8 cellular contexts compared by ENCODE assay signal in the genomic region with DNA sequence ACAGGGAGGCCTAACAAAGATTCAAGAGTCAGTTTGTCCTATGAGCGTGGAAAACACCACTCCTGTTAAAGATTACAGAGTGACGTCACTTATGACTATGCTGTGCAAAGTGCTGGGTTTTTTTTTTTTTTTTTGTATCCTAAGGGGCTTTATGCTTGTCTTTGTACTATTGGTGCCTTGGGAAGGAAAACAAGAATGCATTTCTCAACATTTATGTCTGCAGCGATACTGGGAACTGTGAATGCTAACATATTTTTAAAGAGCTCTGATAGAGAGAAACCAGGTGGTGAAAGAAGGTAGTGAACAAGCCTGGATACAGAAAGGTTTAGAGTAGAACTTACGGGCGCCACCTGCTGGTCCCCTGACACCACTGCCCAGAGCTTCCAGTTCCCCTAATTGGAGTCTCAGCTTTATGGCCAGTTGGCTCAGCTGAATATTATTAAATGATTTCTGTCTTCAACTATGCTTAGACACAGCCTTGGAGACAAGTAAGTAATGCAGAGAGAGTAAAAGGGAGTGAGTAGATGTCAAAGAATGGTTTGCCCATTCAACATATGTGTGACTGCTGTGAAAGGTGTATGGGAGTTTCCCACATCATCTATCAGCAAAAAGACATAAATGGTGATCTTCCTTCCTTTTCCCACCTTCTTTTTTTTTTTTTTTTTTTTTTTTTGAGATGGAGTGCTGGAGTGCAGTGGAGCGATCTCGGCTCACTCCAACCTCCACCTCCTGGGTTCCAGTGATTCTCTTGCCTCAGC.
DNase-seq lines count a peak whose midpoint lies in the region; ATAC-seq and TF ChIP-seq lines count a peak whose summit lies in the region.

No MANE protein-coding gene starts in this region.

- peaks cover 0 to 13% (median 6%) of the 10 kb centered on the region in 11 donors for H3K9me3 Mint-ChIP-seq in naive thymus-derived CD4-positive, alpha-beta T cell
- no peaks in the 10 kb centered on the region for H3K9me3 Mint-ChIP-seq in stimulated activated effector memory CD8-positive, alpha-beta T cell treated with anti-CD3 and anti-CD28 coated beads, Interleukin-12 subunit alpha, Interleukin-12 subunit beta, amount 100 ng/mL, for 72 hours

- H2AFZ ChIP-seq in OCI-LY3 (ENCODE audit: low read depth, low read length), result peak overlapping the region; percentile 21

- peaks cover 7 to 66% (median 58%) of the 10 kb centered on the region in 7 donors for H3K4me1 Mint-ChIP-seq in naive thymus-derived CD4-positive, alpha-beta T cell
- peaks cover 6% of the 10 kb centered on the region for H3K4me1 Mint-ChIP-seq in stimulated activated effector memory CD8-positive, alpha-beta T cell treated with anti-CD3 and anti-CD28 coated beads, Interleukin-12 subunit alpha, Interleukin-12 subunit beta, amount 100 ng/mL, for 72 hours

- H3K79me2 ChIP-seq in OCI-LY3 (ENCODE audit: low read length), result no peaks in the 10 kb centered on the region

- H3K4me1 ChIP-seq in OCI-LY3 (ENCODE audit: low read length), result peaks cover 11% of the 10 kb centered on the region
- H3K4me1 ChIP-seq in naive thymus-derived CD4-positive, alpha-beta T cell (ENCODE audit: control insufficient read depth in 2 of 2, insufficient read depth in 2 of 2, low read length in 2 of 2), result peaks cover 0 to 3% of the 10 kb centered on the region in 2 donors

- intact Hi-C loops in naive thymus-derived CD4-positive, alpha-beta T cell (cut with micrococcal nuclease), result loop anchor here (1.0 to 10.0 kb wide), 8 partner anchors 83 to 1525 kb away; no protein-coding TSS in a partner anchor

- H3K4me3 ChIP-seq in OCI-LY3 (ENCODE audit: low read length), result peak overlapping the region; percentile 54
- H3K4me3 ChIP-seq in naive thymus-derived CD4-positive, alpha-beta T cell (ENCODE audit: low read length), result no peak overlapping the region

- no peak overlapping the region for H3K9ac ChIP-seq in OCI-LY3 (ENCODE audit: low read length)

- H3K9me3 ChIP-seq in OCI-LY3 (ENCODE audit: insufficient read depth, low read length), result no peaks in the 10 kb centered on the region
- H3K9me3 ChIP-seq in naive thymus-derived CD4-positive, alpha-beta T cell (ENCODE audit: control insufficient read depth in 2 of 3, low read length in 3 of 3), result peaks cover 0 to 3% (median 0%) of the 10 kb centered on the region in 3 experiments

- POLR2A ChIA-PET in naive thymus-derived CD4-positive, alpha-beta T cell (lab: Charles Lee), result interaction anchor here (0.6 to 0.7 kb wide), 4 partner anchors 68 to 754 kb away, joined by 3 to 5 read pairs (median 4); no protein-coding TSS in a partner anchor

- peaks cover 18% of the 10 kb centered on the region for H3K27me3 ChIP-seq in OCI-LY3 (ENCODE audit: low read depth, low read length)
- H3K27me3 ChIP-seq in naive thymus-derived CD4-positive, alpha-beta T cell (ENCODE audit: control insufficient read depth in 2 of 2, insufficient read depth in 2 of 2, low read length in 2 of 2), result no peaks in the 10 kb centered on the region

- H3K36me3 ChIP-seq in OCI-LY3 (replicated peaks; ENCODE audit: low read depth, low read length), result no peaks in the 10 kb centered on the region
- peaks cover 0 to 11% (median 0%) of the 10 kb centered on the region in 3 experiments for H3K36me3 ChIP-seq in naive thymus-derived CD4-positive, alpha-beta T cell (ENCODE audit: control insufficient read depth in 2 of 3, insufficient read depth in 3 of 3, low read length in 3 of 3)

- peak; percentile 99 for TF ChIP-seq CTCF in OCI-LY3 (IDR thresholded peaks at IDR 0.05; ENCODE audit: low read depth, low read length)

- peak overlapping the region; percentile 66 for H3K4me2 ChIP-seq in OCI-LY3 (ENCODE audit: low read length)

- H3K36me3 Mint-ChIP-seq in naive thymus-derived CD4-positive, alpha-beta T cell, result peaks cover 3 to 70% (median 53%) of the 10 kb centered on the region in 5 donors
- H3K36me3 Mint-ChIP-seq in stimulated activated effector memory CD8-positive, alpha-beta T cell treated with anti-CD3 and anti-CD28 coated beads, Interleukin-12 subunit alpha, Interleukin-12 subunit beta, amount 100 ng/mL, for 72 hours, result no peaks in the 10 kb centered on the region

- H3K27ac ChIP-seq in OCI-LY3 (ENCODE audit: low read length), result no peak overlapping the region
- H3K27ac ChIP-seq in epithelial cell of prostate, result no peak overlapping the region
- H3K27ac ChIP-seq in naive thymus-derived CD4-positive, alpha-beta T cell (ENCODE audit: low read depth, low read length), result no peak overlapping the region

- CTCF ChIA-PET in naive thymus-derived CD4-positive, alpha-beta T cell (lab: Charles Lee), result interaction anchor here (0.7 to 2.9 kb wide), 15 partner anchors 8 to 1454 kb away, joined by 3 to 19 read pairs (median 3); no protein-coding TSS in a partner anchor

- H4K20me1 ChIP-seq in OCI-LY3 (ENCODE audit: insufficient read depth, low read length), result no peaks in the 10 kb centered on the region

- DNase-seq in DMS 273 (lab: John Stamatoyannopoulos, UW; ENCODE audit: unreplicated experiment), result peak; percentile 86
- DNase-seq in HT-29 (ENCODE audit: low spot score), result peak; percentile 87
- DNase-seq in activated T-cell treated with anti-CD3 and anti-CD28 coated beads for 1 hour (ENCODE audit: low read depth), result peak; percentile 63
- DNase-seq in epithelial cell of prostate (ENCODE audit: low read depth, low spot score), result peak; percentile 16
- peak; percentile 44 to 75 (median 67) for DNase-seq in naive thymus-derived CD4-positive, alpha-beta T cell
- DNase-seq in stimulated activated effector memory CD8-positive, alpha-beta T cell treated with anti-CD3 and anti-CD28 coated beads, Interleukin-12 subunit alpha, Interleukin-12 subunit beta, amount 100 ng/mL, for 72 hours (ENCODE audit: low spot score in 2 of 2), result peak; percentile 53 to 80

- H3K27ac Mint-ChIP-seq in naive thymus-derived CD4-positive, alpha-beta T cell, result peak overlapping the region in 6 of 9 donors; percentile 15 to 84 (median 29)
- no peak overlapping the region for H3K27ac Mint-ChIP-seq in stimulated activated effector memory CD8-positive, alpha-beta T cell treated with anti-CD3 and anti-CD28 coated beads, Interleukin-12 subunit alpha, Interleukin-12 subunit beta, amount 100 ng/mL, for 72 hours

- H3K4me3 Mint-ChIP-seq in naive thymus-derived CD4-positive, alpha-beta T cell, result peak overlapping the region in 5 of 10 donors; percentile 6 to 46 (median 27)
- no peak overlapping the region for H3K4me3 Mint-ChIP-seq in stimulated activated effector memory CD8-positive, alpha-beta T cell treated with anti-CD3 and anti-CD28 coated beads, Interleukin-12 subunit alpha, Interleukin-12 subunit beta, amount 100 ng/mL, for 72 hours

- no peaks in the 10 kb centered on the region for H3K27me3 Mint-ChIP-seq in naive thymus-derived CD4-positive, alpha-beta T cell

- peak; percentile 98 for ATAC-seq in GM21423 (IDR thresholded peaks at IDR 0.05; ENCODE audit: unreplicated experiment)
- peak; percentile 92 for ATAC-seq in naive thymus-derived CD4-positive, alpha-beta T cell
- ATAC-seq in stimulated activated effector memory CD8-positive, alpha-beta T cell treated with anti-CD3 and anti-CD28 coated beads, Interleukin-12 subunit alpha, Interleukin-12 subunit beta, amount 100 ng/mL, for 72 hours, result peak; percentile 91

Comparison
In these comparisons a context has a peak if more than half of its experiments do, and no peak if none do; other contexts are left out.
1. DNase-seq: peak in every context shown above with its lines; median percentile 87 in HT-29; 86 in DMS 273; 67 in naive thymus-derived CD4-positive, alpha-beta T cell; 66 in stimulated activated effector memory CD8-positive, alpha-beta T cell treated with anti-CD3 and anti-CD28 coated beads, Interleukin-12 subunit alpha, Interleukin-12 subunit beta, amount 100 ng/mL, for 72 hours; 63 in activated T-cell treated with anti-CD3 and anti-CD28 coated beads for 1 hour; 16 in epithelial cell of prostate.